ENCODE assay signal across 1 cellular context in genomic region chr5:140391732-140392131, GRCh38.
TF ChIP-seq lines count a peak whose summit lies in the region.

No MANE protein-coding gene starts in this region.

TF ChIP-seq in HCT116, 20 proteins besides CTCF, POLR2A, EP300 and RAD21:
- TF ChIP-seq POLR2AphosphoS5 (IDR thresholded peaks at IDR 0.05; ENCODE audit: low read depth, low read length) (peak; percentile 29; the same call in 1 of the 2 replicates), EZH2phosphoT487 (IDR thresholded peaks at IDR 0.05; ENCODE audit: borderline replicate concordance) (no peak)
